In genomic region chr13:112711528-112712265, GRCh38 we compare ENCODE assay signal across 8 cellular contexts. TPM values are rescaled to one million over a fixed set of nuclear protein-coding genes. Genes with fewer than 3 reads are reported as not detected.
A peak's percentile ranks its signal among the peaks of the same experiment; 100 is the strongest.
DNase-seq lines count a peak whose midpoint lies in the region; ATAC-seq, FAIRE-seq and TF ChIP-seq lines count a peak whose summit lies in the region.

No MANE protein-coding gene starts in this region.

- CTCF ChIA-PET in activated CD8-positive, alpha-beta T cell treated with anti-CD3 and anti-CD28 coated beads for 36 hours (lab: Charles Lee) = interaction anchor here (0.6 kb wide), 1 partner anchor 151 kb away, joined by 3 read pairs; no protein-coding TSS in a partner anchor
- CTCF ChIA-PET in activated CD8-positive, alpha-beta T cell treated with anti-CD3 and anti-CD28 coated beads, Interleukin-2, amount 10 ng/mL, durations not matched to agents 7 days and 5 days (lab: Charles Lee) = interaction anchor here (1.1 kb wide), 1 partner anchor 17 kb away, joined by 4 read pairs; no protein-coding TSS in a partner anchor

- peak overlapping the region; percentile 96 for H3K27ac ChIP-seq in mesodermal cell (ENCODE audit: low read depth, low read length, severe bottlenecking)

- POLR2A ChIA-PET in activated CD8-positive, alpha-beta T cell treated with anti-CD3 and anti-CD28 coated beads for 36 hours (lab: Charles Lee) = no interaction called here
- POLR2A ChIA-PET in activated CD8-positive, alpha-beta T cell treated with anti-CD3 and anti-CD28 coated beads, Interleukin-2, amount 10 ng/mL, durations not matched to agents 7 days and 5 days (lab: Charles Lee) = no interaction called here

- H3K4me3 Mint-ChIP-seq in activated CD8-positive, alpha-beta T cell treated with anti-CD3 and anti-CD28 coated beads for 36 hours = no peak overlapping the region
- H3K4me3 Mint-ChIP-seq in activated CD8-positive, alpha-beta T cell treated with anti-CD3 and anti-CD28 coated beads, Interleukin-2, amount 10 ng/mL, durations not matched to agents 7 days and 5 days = no peak overlapping the region
- peak overlapping the region; percentile 70 for H3K4me3 Mint-ChIP-seq in type B pancreatic cell

- ATAC-seq in activated CD8-positive, alpha-beta T cell treated with anti-CD3 and anti-CD28 coated beads for 36 hours = peak; percentile 74
- ATAC-seq in activated CD8-positive, alpha-beta T cell treated with anti-CD3 and anti-CD28 coated beads, Interleukin-2, amount 10 ng/mL, durations not matched to agents 7 days and 5 days = no peak
- peak; percentile 69 for ATAC-seq in HG02870 (IDR thresholded peaks at IDR 0.05; ENCODE audit: unreplicated experiment)

- peaks cover 16% of the 10 kb centered on the region for H3K36me3 ChIP-seq in mesodermal cell (ENCODE audit: control insufficient read depth, insufficient read depth, low read length)

- peaks cover 7% of the 10 kb centered on the region for H3K4me1 Mint-ChIP-seq in activated CD8-positive, alpha-beta T cell treated with anti-CD3 and anti-CD28 coated beads for 36 hours (ENCODE audit: low read depth)
- H3K4me1 Mint-ChIP-seq in activated CD8-positive, alpha-beta T cell treated with anti-CD3 and anti-CD28 coated beads, Interleukin-2, amount 10 ng/mL, durations not matched to agents 7 days and 5 days (ENCODE audit: low read depth) = no peaks in the 10 kb centered on the region
- H3K4me1 Mint-ChIP-seq in type B pancreatic cell (ENCODE audit: unreplicated experiment) = peaks cover 42% of the 10 kb centered on the region

- H3K4me3 ChIP-seq in epithelial cell of esophagus (ENCODE audit: low read length) (peak overlapping the region; percentile 19), mesodermal cell (ENCODE audit: extremely low read depth, insufficient read depth, low read length, poor library complexity, severe bottlenecking) (peak overlapping the region; percentile 16)

- H3K36me3 Mint-ChIP-seq in activated CD8-positive, alpha-beta T cell treated with anti-CD3 and anti-CD28 coated beads for 36 hours (ENCODE audit: low read depth) = no peaks in the 10 kb centered on the region
- no peaks in the 10 kb centered on the region for H3K36me3 Mint-ChIP-seq in activated CD8-positive, alpha-beta T cell treated with anti-CD3 and anti-CD28 coated beads, Interleukin-2, amount 10 ng/mL, durations not matched to agents 7 days and 5 days (ENCODE audit: low read depth)
- peaks cover 5% of the 10 kb centered on the region for H3K36me3 Mint-ChIP-seq in type B pancreatic cell

- peaks cover 50% of the 10 kb centered on the region for H3K4me1 ChIP-seq in mesodermal cell (ENCODE audit: control insufficient read depth, insufficient read depth, low read length, poor library complexity, severe bottlenecking)

- intact Hi-C loops in activated CD8-positive, alpha-beta T cell treated with anti-CD3 and anti-CD28 coated beads for 36 hours (cut with micrococcal nuclease) = no loop called here

- no peaks in the 10 kb centered on the region for H3K27me3 Mint-ChIP-seq in activated CD8-positive, alpha-beta T cell treated with anti-CD3 and anti-CD28 coated beads for 36 hours
- no peaks in the 10 kb centered on the region for H3K27me3 Mint-ChIP-seq in activated CD8-positive, alpha-beta T cell treated with anti-CD3 and anti-CD28 coated beads, Interleukin-2, amount 10 ng/mL, durations not matched to agents 7 days and 5 days (ENCODE audit: low read depth)
- H3K27me3 Mint-ChIP-seq in type B pancreatic cell = no peaks in the 10 kb centered on the region

- peak; percentile 86 for FAIRE-seq in RCC 7860 (lab: Jason Lieb, UNC)

- no peaks in the 10 kb centered on the region for H3K9me3 Mint-ChIP-seq in activated CD8-positive, alpha-beta T cell treated with anti-CD3 and anti-CD28 coated beads for 36 hours
- H3K9me3 Mint-ChIP-seq in activated CD8-positive, alpha-beta T cell treated with anti-CD3 and anti-CD28 coated beads, Interleukin-2, amount 10 ng/mL, durations not matched to agents 7 days and 5 days (ENCODE audit: insufficient read depth) = no peaks in the 10 kb centered on the region
- peaks cover 7% of the 10 kb centered on the region for H3K9me3 Mint-ChIP-seq in type B pancreatic cell

- peak; percentile 46 for DNase-seq in activated CD8-positive, alpha-beta T cell treated with anti-CD3 and anti-CD28 coated beads for 36 hours
- DNase-seq in activated CD8-positive, alpha-beta T cell treated with anti-CD3 and anti-CD28 coated beads, Interleukin-2, amount 10 ng/mL, durations not matched to agents 7 days and 5 days = no peak
- DNase-seq in RCC 7860 (ENCODE audit: low spot score) (peak; percentile 87), epithelial cell of esophagus (ENCODE audit: low read depth) (peak; percentile 97), type B pancreatic cell (ENCODE audit: extremely low spot score, unreplicated experiment) (no peak)
- no peak for DNase-seq in stimulated activated CD4-positive, alpha-beta T cell treated with anti-CD3 and anti-CD28 coated beads, Interleukin-1b, Interleukin-23, amount 100 ng/mL, for 48 hours

- 1 to 5% methylated on average over 12 to 17 of the region's 22 CpGs for WGBS in mesodermal cell (ENCODE audit: insufficient coverage in 2 of 2), 2 experiments

- TF ChIP-seq CTCF in activated CD8-positive, alpha-beta T cell treated with anti-CD3 and anti-CD28 coated beads for 36 hours (IDR thresholded peaks at IDR 0.05) = no peak
- peak; percentile 10 for TF ChIP-seq CTCF in epithelial cell of esophagus (IDR thresholded peaks at IDR 0.05; ENCODE audit: insufficient read depth, low read depth, low read length, missing control alignments)
- peak; percentile 36 for TF ChIP-seq CTCF in type B pancreatic cell (conservative IDR thresholded peaks at IDR 0.05)

- no peak overlapping the region for H3K27ac Mint-ChIP-seq in activated CD8-positive, alpha-beta T cell treated with anti-CD3 and anti-CD28 coated beads for 36 hours
- H3K27ac Mint-ChIP-seq in activated CD8-positive, alpha-beta T cell treated with anti-CD3 and anti-CD28 coated beads, Interleukin-2, amount 10 ng/mL, durations not matched to agents 7 days and 5 days = no peak overlapping the region
- H3K27ac Mint-ChIP-seq in type B pancreatic cell = peak overlapping the region; percentile 92

- H3K9me3 ChIP-seq in mesodermal cell (ENCODE audit: control insufficient read depth, low read length) = peaks cover 6% of the 10 kb centered on the region

RNA-seq across cellular contexts. Expression of gene ATP11A, which starts 21.9 kb away (rescaled TPM):
- total RNA-seq in activated CD8-positive, alpha-beta T cell treated with anti-CD3 and anti-CD28 coated beads for 36 hours = 10 to 100 TPM; 28.8 to 30.2 TPM
- total RNA-seq in activated CD8-positive, alpha-beta T cell treated with anti-CD3 and anti-CD28 coated beads, Interleukin-2, amount 10 ng/mL, durations not matched to agents 7 days and 5 days = 10 to 100 TPM; 35.6 to 38.3 TPM
- 44.3 TPM for polyA plus RNA-seq in mesodermal cell (2013, experiment 1 of 2)
- polyA plus RNA-seq in mesodermal cell (2013, experiment 2 of 2) = 38.8 TPM
- total RNA-seq in type B pancreatic cell (ENCODE audit: low replicate concordance) = 70.9 and 97.6 TPM in 2 replicates

Comparison
In these comparisons a context has a peak if more than half of its experiments do, and no peak if none do; other contexts are left out.
1. DNase-seq: peak in activated CD8-positive, alpha-beta T cell treated with anti-CD3 and anti-CD28 coated beads for 36 hours (single experiment), RCC 7860 (single experiment) and epithelial cell of esophagus (single experiment); none in activated CD8-positive, alpha-beta T cell treated with anti-CD3 and anti-CD28 coated beads, Interleukin-2, amount 10 ng/mL, durations not matched to agents 7 days and 5 days (single experiment), type B pancreatic cell (single experiment) and stimulated activated CD4-positive, alpha-beta T cell treated with anti-CD3 and anti-CD28 coated beads, Interleukin-1b, Interleukin-23, amount 100 ng/mL, for 48 hours (single experiment).